In genomic region chr1:70318191-70318590, GRCh38 we compare ENCODE assay signal across 25 cellular contexts. TPM values are rescaled to one million over a fixed set of nuclear protein-coding genes. Genes with fewer than 3 reads are reported as not detected.
DNase-seq lines count a peak whose midpoint lies in the region; ATAC-seq, FAIRE-seq and TF ChIP-seq lines count a peak whose summit lies in the region.
"Had no signal": no experiment of that assay in that cellular context is flagged by ENCODE, and none has a peak within 500 bp of the region (broad histone marks: within the 10 kb centered on the region; RNA-seq: fewer than 3 reads in every experiment).

No MANE protein-coding gene starts in this region.

- DNase-seq in Caco-2 = no peak
- DNase-seq in IMR-90 = no peak
- no peak for DNase-seq in astrocyte (ENCODE audit: low read depth)
- DNase-seq in mucosa of descending colon = no peak
- DNase-seq in activated CD8-positive, alpha-beta memory T cell treated with anti-CD3 and anti-CD28 coated beads, Interleukin-2, amount 50 U/mL, for 48 hours = no peak
- DNase-seq in adrenal gland = no peak
- DNase-seq: 8988T; AML-193; C1 segment of cervical spinal cord; CD8-positive, alpha-beta memory T cell; EL; H7; HFFc6; KBM-7; NCI-H1092 treated with DMSO at 0.1 percent for 48 hours; NCI-H1694 treated with DMSO at 0.1 percent for 48 hours; NCI-H2081 treated with DMSO at 0.1 percent for 48 hours; NCI-H2171 treated with DMSO at 0.1 percent for 48 hours; NCI-H446; NCI-H526; OCI-M1; SHP77; SK-N-SH had no signal

- ATAC-seq in IMR-90 (ENCODE audit: low read depth) (no peak), mucosa of descending colon (peak; percentile 77), HG03457 (IDR thresholded peaks at IDR 0.05; ENCODE audit: unreplicated experiment) (no peak)
- ATAC-seq: HepG2 had no signal

- H3K9me3 Mint-ChIP-seq in Caco-2 (ENCODE audit: unreplicated experiment) (no peaks in the 10 kb centered on the region), astrocyte (ENCODE audit: unreplicated experiment) (no peaks in the 10 kb centered on the region)
- H3K9me3 Mint-ChIP-seq: CD8-positive, alpha-beta memory T cell; HFFc6 had no signal

- H3K4me3 Mint-ChIP-seq in Caco-2 (ENCODE audit: unreplicated experiment) = no peak overlapping the region
- peak overlapping the region; percentile 17 for H3K4me3 Mint-ChIP-seq in astrocyte (ENCODE audit: unreplicated experiment)
- H3K4me3 Mint-ChIP-seq: CD8-positive, alpha-beta memory T cell; HFFc6 had no signal

- H3K4me3 ChIP-seq in Caco-2 (ENCODE audit: low read depth, low read length) = no peak overlapping the region
- no peak overlapping the region for H3K4me3 ChIP-seq in IMR-90 (ENCODE audit: insufficient read depth, low read depth, low read length)
- no peak overlapping the region for H3K4me3 ChIP-seq in astrocyte (ENCODE audit: insufficient read depth, low read depth, low read length)
- H3K4me3 ChIP-seq in mucosa of descending colon = no peak overlapping the region
- H3K4me3 ChIP-seq in adrenal gland = no peak overlapping the region

- intact Hi-C loops in Caco-2 (cut with micrococcal nuclease; ENCODE audit: unreplicated experiment) (no loop called here), IMR-90 (cut with micrococcal nuclease) (loop anchor here (5.0 kb wide), 1 partner anchor 34 kb away; the partner anchor contains the start of gene ANKRD13C), mucosa of descending colon (cut with DNase I, micrococcal nuclease) (no loop called here), adrenal gland (cut with DNase I) (no loop called here)

- no peak overlapping the region for H3K18ac ChIP-seq in IMR-90 (ENCODE audit: low read depth, low read length)

- TF ChIP-seq RAD21 in IMR-90 (IDR thresholded peaks at IDR 0.05; ENCODE audit: low read length) = no peak

- H3K4me1 ChIP-seq in Caco-2 = 0 out of 2 replicates have a peak, but pooled peaks cover 3% of the 10 kb centered on the region
- peaks cover 4% of the 10 kb centered on the region; the same call in 1 of the 2 replicates for H3K4me1 ChIP-seq in IMR-90 (ENCODE audit: control insufficient read depth, insufficient read depth, low read length)
- peaks cover 10% of the 10 kb centered on the region for H3K4me1 ChIP-seq in astrocyte (ENCODE audit: insufficient read depth, low read length)
- no peaks in the 10 kb centered on the region for H3K4me1 ChIP-seq in mucosa of descending colon (ENCODE audit: low read depth)
- H3K4me1 ChIP-seq in adrenal gland (replicated peaks in 1 of 2) = no peaks in the 10 kb centered on the region

- H2BK5ac ChIP-seq in IMR-90 (ENCODE audit: low read depth, low read length, poor library complexity, severe bottlenecking) = peak overlapping the region; percentile 30

- H3K4me2 ChIP-seq in IMR-90 (ENCODE audit: low read depth, low read length) = no peak overlapping the region
- no peak overlapping the region for H3K4me2 ChIP-seq in astrocyte (ENCODE audit: low read length)
- H3K4me2 ChIP-seq: SK-N-SH had no signal

- no peak for FAIRE-seq in astrocyte (lab: Jason Lieb, UNC)
- FAIRE-seq: HepG2 had no signal

- H4K20me1 ChIP-seq in IMR-90 (ENCODE audit: insufficient read depth, low read length) = peaks cover 6% of the 10 kb centered on the region; the same call in 1 of the 2 replicates
- peaks cover 6% of the 10 kb centered on the region for H4K20me1 ChIP-seq in astrocyte (ENCODE audit: insufficient read depth, low read length)

- no peaks in the 10 kb centered on the region; the same call in 1 of the 2 replicates for H3K9me1 ChIP-seq in IMR-90 (ENCODE audit: insufficient read depth, low read length)

- H3K36me3 ChIP-seq in Caco-2 (ENCODE audit: control insufficient read depth, insufficient read depth, low read length) (no peaks in the 10 kb centered on the region), IMR-90 (ENCODE audit: control insufficient read depth, insufficient read depth, low read length) (no peaks in the 10 kb centered on the region; the same call in 1 of the 2 replicates), astrocyte (ENCODE audit: insufficient read depth, low read length) (peaks cover 2% of the 10 kb centered on the region), mucosa of descending colon (ENCODE audit: low read depth) (no peaks in the 10 kb centered on the region), adrenal gland (replicated peaks in 1 of 2) (no peaks in the 10 kb centered on the region)

- BruUV-seq in Caco-2 (replicated peaks; lab: Mats Ljungman, UMichigan) (no TSS peak), IMR-90 (replicated peaks; lab: Mats Ljungman, UMichigan) (no TSS peak)

- H2BK120ac ChIP-seq in IMR-90 (ENCODE audit: low read depth, low read length) = no peak overlapping the region

- H3K27me3 Mint-ChIP-seq in Caco-2 (ENCODE audit: insufficient read depth, unreplicated experiment) = no peaks in the 10 kb centered on the region
- H3K27me3 Mint-ChIP-seq in astrocyte (ENCODE audit: low read depth, unreplicated experiment) = no peaks in the 10 kb centered on the region
- H3K27me3 Mint-ChIP-seq: CD8-positive, alpha-beta memory T cell had no signal

- no peak for TF ChIP-seq CTCF in Caco-2 (IDR thresholded peaks at IDR 0.05; ENCODE audit: insufficient read depth in 1 of 2, low read depth in 1 of 2, low read length in 1 of 2, severe bottlenecking in 1 of 2, unreplicated experiment in 1 of 2)
- no peak for TF ChIP-seq CTCF in IMR-90 (conservative IDR thresholded peaks at IDR 0.05; ENCODE audit: low read depth, low read length)
- TF ChIP-seq CTCF in astrocyte (IDR thresholded peaks at IDR 0.05; ENCODE audit: insufficient read depth, low read depth, low read length) = no peak
- no peak for TF ChIP-seq CTCF in mucosa of descending colon (IDR thresholded peaks at IDR 0.05)
- TF ChIP-seq CTCF in adrenal gland (IDR thresholded peaks at IDR 0.05) = no peak

- dilution Hi-C loops in IMR-90 (cut with HindIII; ENCODE audit: low sequenced_read_pairs, unreplicated experiment) = no loop called here

- H2AFZ ChIP-seq in IMR-90 (replicated peaks; ENCODE audit: low read length, poor library complexity) (no peak overlapping the region), astrocyte (ENCODE audit: low read depth, low read length) (no peak overlapping the region)

- in situ Hi-C loops in IMR-90 (cut with MboI; ENCODE audit: low sequenced_read_pairs) = no loop called here

- H4K5ac ChIP-seq in IMR-90 (ENCODE audit: low read depth, low read length) = no peak overlapping the region

- H4K91ac ChIP-seq in IMR-90 (ENCODE audit: insufficient read depth, low read depth, low read length) = no peak overlapping the region

- 0 out of 4 replicates have a peak overlapping the region, but pooled peaks of 1 of the 2 experiments have one; percentile 8 for H4K8ac ChIP-seq in IMR-90 (ENCODE audit: low read depth in 2 of 2, low read length in 2 of 2)

- POLR2A ChIA-PET in Caco-2 (lab: Charles Lee) = no interaction called here
- POLR2A ChIA-PET in IMR-90 (lab: Charles Lee; ENCODE audit: unreplicated experiment) = no interaction called here

- H3K27ac Mint-ChIP-seq in Caco-2 (ENCODE audit: unreplicated experiment) (peak overlapping the region; percentile 19), astrocyte (ENCODE audit: unreplicated experiment) (no peak overlapping the region)
- H3K27ac Mint-ChIP-seq: HFFc6 had no signal

- no peak overlapping the region for H2AK5ac ChIP-seq in IMR-90 (ENCODE audit: low read depth, low read length)

- CTCF ChIA-PET in Caco-2 (lab: Charles Lee) (no interaction called here), IMR-90 (lab: Yijun Ruan, JAX) (no interaction called here)

- H3K9me3 ChIP-seq in Caco-2 = no peaks in the 10 kb centered on the region
- no peaks in the 10 kb centered on the region for H3K9me3 ChIP-seq in IMR-90 (ENCODE audit: control insufficient read depth, insufficient read depth, low read length)
- no peaks in the 10 kb centered on the region for H3K9me3 ChIP-seq in astrocyte (ENCODE audit: insufficient read depth, low read depth, low read length)
- no peaks in the 10 kb centered on the region for H3K9me3 ChIP-seq in mucosa of descending colon
- H3K9me3 ChIP-seq in adrenal gland (replicated peaks in 1 of 3) = no peaks in the 10 kb centered on the region
- H3K9me3 ChIP-seq: SK-N-SH had no signal

- H3K4ac ChIP-seq in IMR-90 (ENCODE audit: low read depth, low read length) = no peak overlapping the region

- no peak overlapping the region for H2BK15ac ChIP-seq in IMR-90 (ENCODE audit: low read depth, low read length)

- no peak overlapping the region for H2AK9ac ChIP-seq in IMR-90 (replicated peaks; ENCODE audit: low read depth, low read length, poor library complexity)

- WGBS in IMR-90 (ENCODE audit: extremely low coverage in 2 of 2, insufficient read length in 1 of 2), 2 experiments = 43% methylated on average over 1 of the region's 1 CpG; no CpG with 5 or more reads in 1 of the 2 experiments
- 64 to 77% (median 71%) methylated on average over 1 of the region's 1 CpG for WGBS in adrenal gland, 4 donors

- H3K9ac ChIP-seq in IMR-90 (ENCODE audit: low read depth, low read length) = no peak overlapping the region
- no peak overlapping the region for H3K9ac ChIP-seq in astrocyte (ENCODE audit: low read length)
- H3K9ac ChIP-seq: SK-N-SH had no signal

- H3K56ac ChIP-seq in IMR-90 (ENCODE audit: extremely low read depth, insufficient read depth, low read length) = no peak overlapping the region

- H3K36me3 Mint-ChIP-seq in Caco-2 (ENCODE audit: insufficient read depth, unreplicated experiment) = no peaks in the 10 kb centered on the region
- no peaks in the 10 kb centered on the region for H3K36me3 Mint-ChIP-seq in astrocyte (ENCODE audit: low read depth, unreplicated experiment)

- no peak for TF ChIP-seq POLR2A in IMR-90 (IDR thresholded peaks at IDR 0.05; ENCODE audit: low read depth, low read length)
- no peak for TF ChIP-seq POLR2A in adrenal gland (IDR thresholded peaks at IDR 0.05)

- H3K4me1 Mint-ChIP-seq in Caco-2 (ENCODE audit: low read depth, unreplicated experiment) (peaks cover 13% of the 10 kb centered on the region), astrocyte (ENCODE audit: low read depth, unreplicated experiment) (peaks cover 11% of the 10 kb centered on the region)

- peaks cover 18 to 37% of the 10 kb centered on the region in 2 experiments for H3K79me1 ChIP-seq in IMR-90 (ENCODE audit: low read depth in 1 of 2, low read length in 2 of 2)

- H3K27ac ChIP-seq in IMR-90 (ENCODE audit: insufficient read depth, low read length) = no peak overlapping the region
- no peak overlapping the region for H3K27ac ChIP-seq in astrocyte (ENCODE audit: low read depth, low read length)
- no peak overlapping the region for H3K27ac ChIP-seq in adrenal gland

- no peak overlapping the region for H2BK20ac ChIP-seq in IMR-90 (ENCODE audit: low read depth, low read length)

- no peak overlapping the region for H3K23ac ChIP-seq in IMR-90 (ENCODE audit: low read depth, low read length)

- peaks cover 62% of the 10 kb centered on the region for H3K79me2 ChIP-seq in astrocyte (ENCODE audit: insufficient read depth, low read length)

- H3K27me3 ChIP-seq in Caco-2 (replicated peaks; ENCODE audit: control insufficient read depth, insufficient read depth, low read length) = no peaks in the 10 kb centered on the region
- H3K27me3 ChIP-seq in IMR-90 (ENCODE audit: control insufficient read depth, insufficient read depth, low read length) = no peaks in the 10 kb centered on the region
- no peaks in the 10 kb centered on the region for H3K27me3 ChIP-seq in astrocyte (ENCODE audit: insufficient read depth, low read length)
- no peaks in the 10 kb centered on the region for H3K27me3 ChIP-seq in adrenal gland

- 0 out of 2 replicates have a peak overlapping the region, but pooled peaks have one; percentile 10 for H3K14ac ChIP-seq in IMR-90 (replicated peaks; ENCODE audit: low read depth, low read length)

RNA-seq across cellular contexts. Expression of gene ANKRD13C, which starts 36.3 kb away (rescaled TPM):
- total RNA-seq in Caco-2 (2022) = 13.1 and 14.4 TPM in 2 replicates
- 10.9 and 18.9 TPM in 2 replicates for total RNA-seq in IMR-90 (2012; rRNA removed)
- 8.3 and 8.5 TPM in 2 replicates for polyA plus RNA-seq in IMR-90 (2012; rRNA removed)
- polyA plus RNA-seq in IMR-90 (2012; cell fraction: cytosol; rRNA removed) = 3.2 and 3.6 TPM in 2 replicates
- polyA plus RNA-seq in IMR-90 (2012; cell fraction: nucleus; rRNA removed; ENCODE audit: low replicate concordance) = 5.0 and 5.1 TPM in 2 replicates
- 19.4 and 22.0 TPM in 2 replicates for total RNA-seq in astrocyte
- 10 to 100 TPM; 20.8 to 24.8 (median 23.4) TPM for total RNA-seq in mucosa of descending colon
- total RNA-seq in adrenal gland = 10 to 100 TPM in 7 of 8 donors, 1 to 10 TPM in 1; 8.0 to 24.3 (median 20.9) TPM
- 10 to 100 TPM in 2 of 3 donors, 1 to 10 TPM in 1; 8.3 to 27.2 (median 11.3) TPM for polyA plus RNA-seq in adrenal gland
